ENCODE assay signal across 19 cellular contexts in genomic region chr12:45076417-45077031, GRCh38. TPM values are rescaled to one million over a fixed set of nuclear protein-coding genes. Genes with fewer than 3 reads are reported as not detected.
DNase-seq lines count a peak whose midpoint lies in the region; ATAC-seq and TF ChIP-seq lines count a peak whose summit lies in the region.
"Had no signal": no experiment of that assay in that cellular context is flagged by ENCODE, and none has a peak within 500 bp of the region (broad histone marks: within the 10 kb centered on the region; RNA-seq: fewer than 3 reads in every experiment).

No MANE protein-coding gene starts in this region.

- H3K9me3 ChIP-seq in heart right ventricle = no peaks in the 10 kb centered on the region
- H3K9me3 ChIP-seq: BLaER1 treated with 17β-estradiol and CSF1 and Interleukin-3, amounts not matched to agents 10 nM and 100 nM; MG63; SJCRH30 had no signal

- DNase-seq in left ventricle myocardium superior (no peak), heart right ventricle (no peak), WTC11 (ENCODE audit: low spot score) (peak; percentile 35), iPS-NIHi11 (ENCODE audit: low spot score) (peak; percentile 63), DMS114 treated with DMSO at 0.1 percent for 48 hours (lab: John Stamatoyannopoulos, UW; ENCODE audit: unreplicated experiment) (no peak)
- DNase-seq: CD8-positive, alpha-beta memory T cell; GF-D8; MG63; NCI-H1092 treated with DMSO at 0.1 percent for 48 hours; NCI-H226; NCI-H524 treated with DMSO at 0.1 percent for 48 hours; NK-92 treated with Interleukin-12 subunit alpha and Interleukin-12 subunit beta, amount 100 ng/mL, for 24 hours; SJCRH30 had no signal

- H3K36me3 ChIP-seq in heart right ventricle = no peaks in the 10 kb centered on the region
- H3K36me3 ChIP-seq: BLaER1 treated with 17β-estradiol and CSF1 and Interleukin-3, amounts not matched to agents 10 nM and 100 nM; MG63; SJCRH30 had no signal

- peaks cover 3% of the 10 kb centered on the region for H3K36me3 Mint-ChIP-seq in WTC11

- POLR2A ChIA-PET in WTC11 (lab: Charles Lee) = no interaction called here

- H3K27ac ChIP-seq in heart right ventricle = no peak overlapping the region
- H3K27ac ChIP-seq: BLaER1 treated with 17β-estradiol and CSF1 and Interleukin-3, amounts not matched to agents 10 nM and 100 nM; KMS-11; RWPE1; SJCRH30 had no signal

- no peak for TF ChIP-seq CTCF in heart right ventricle (IDR thresholded peaks at IDR 0.05)
- TF ChIP-seq CTCF in WTC11 (IDR thresholded peaks at IDR 0.05) = no peak

- H3K27ac Mint-ChIP-seq in WTC11 = peak overlapping the region; percentile 93
- H3K27ac Mint-ChIP-seq: CD8-positive, alpha-beta memory T cell had no signal

- H3K4me1 Mint-ChIP-seq in WTC11 = peaks cover 54% of the 10 kb centered on the region
- H3K4me1 Mint-ChIP-seq: CD8-positive, alpha-beta memory T cell had no signal

- no peaks in the 10 kb centered on the region; the same call in 1 of the 2 replicates for H3K27me3 Mint-ChIP-seq in WTC11 (ENCODE audit: low read depth)

- 39 to 46% methylated on average over 3 of the region's 3 CpGs for WGBS in heart right ventricle, 2 donors

- peak; percentile 34 for ATAC-seq in left ventricle myocardium superior
- ATAC-seq in heart right ventricle = no peak
- ATAC-seq in WTC11 = peak; percentile 97
- no peak for ATAC-seq in GM19467 (IDR thresholded peaks at IDR 0.05; ENCODE audit: unreplicated experiment)
- ATAC-seq in GM18505 (IDR thresholded peaks at IDR 0.05; ENCODE audit: unreplicated experiment) = no peak

- no peak overlapping the region for H3K4me3 ChIP-seq in heart right ventricle
- H3K4me3 ChIP-seq: BLaER1 treated with 17β-estradiol and CSF1 and Interleukin-3, amounts not matched to agents 10 nM and 100 nM; MG63; SJCRH30 had no signal

- H3K27me3 ChIP-seq in heart right ventricle = no peaks in the 10 kb centered on the region
- H3K27me3 ChIP-seq: BLaER1 treated with 17β-estradiol and CSF1 and Interleukin-3, amounts not matched to agents 10 nM and 100 nM; MG63 had no signal

- peak overlapping the region; percentile 66 for H3K4me3 Mint-ChIP-seq in WTC11
- H3K4me3 Mint-ChIP-seq: CD8-positive, alpha-beta memory T cell had no signal

- H3K4me1 ChIP-seq in heart right ventricle = no peaks in the 10 kb centered on the region
- H3K4me1 ChIP-seq: BLaER1 treated with 17β-estradiol and CSF1 and Interleukin-3, amounts not matched to agents 10 nM and 100 nM; SJCRH30 had no signal

- peaks cover 9% of the 10 kb centered on the region for H3K9me3 Mint-ChIP-seq in WTC11
- H3K9me3 Mint-ChIP-seq: CD8-positive, alpha-beta memory T cell had no signal

- intact Hi-C loops in left ventricle myocardium superior (cut with micrococcal nuclease) (no loop called here), heart right ventricle (cut with DNase I) (no loop called here)

- TF ChIP-seq POLR2A in GM18505 (IDR thresholded peaks at IDR 0.05; ENCODE audit: borderline replicate concordance, extremely low read depth, insufficient read depth, insufficient read length) = no peak

- CTCF ChIA-PET in WTC11 (lab: Charles Lee) = interaction anchor here (0.8 to 2.1 kb wide), 4 partner anchors 25 to 128 kb away, joined by 3 to 14 read pairs (median 6); partner anchors contain the start of gene DBX2

TF ChIP-seq in WTC11, 78 proteins besides CTCF, POLR2A, EP300 and RAD21:
- peak; percentile 45; the same call in 1 of the 2 replicates for TF ChIP-seq ZNF423 (CRISPR knock-in tag; IDR thresholded peaks at IDR 0.05)
- TF ChIP-seq, protein P1, sequence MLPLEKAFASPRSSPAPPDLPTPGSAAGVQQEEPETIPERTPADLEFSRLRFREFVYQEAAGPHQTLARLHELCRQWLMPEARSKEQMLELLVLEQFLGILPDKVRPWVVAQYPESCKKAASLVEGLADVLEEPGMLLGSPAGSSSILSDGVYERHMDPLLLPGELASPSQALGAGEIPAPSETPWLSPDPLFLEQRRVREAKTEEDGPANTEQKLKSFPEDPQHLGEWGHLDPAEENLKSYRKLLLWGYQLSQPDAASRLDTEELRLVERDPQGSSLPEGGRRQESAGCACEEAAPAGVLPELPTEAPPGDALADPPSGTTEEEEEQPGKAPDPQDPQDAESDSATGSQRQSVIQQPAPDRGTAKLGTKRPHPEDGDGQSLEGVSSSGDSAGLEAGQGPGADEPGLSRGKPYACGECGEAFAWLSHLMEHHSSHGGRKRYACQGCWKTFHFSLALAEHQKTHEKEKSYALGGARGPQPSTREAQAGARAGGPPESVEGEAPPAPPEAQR (CRISPR knock-in tag; IDR thresholded peaks at IDR 0.05) = 0 out of 2 replicates have a peak, but pooled peaks have one; percentile 24
- no peak for TF ChIP-seq SOX15 (CRISPR knock-in tag; IDR thresholded peaks at IDR 0.05)

RNA-seq across cellular contexts. Expression of gene DBX2, which starts 25.6 kb away (rescaled TPM):
- total RNA-seq in left ventricle myocardium superior = 0.07 TPM
- under 1 TPM in 5 of 10 donors, not detected in 5; 0.07 to 0.15 (median 0.12) TPM for total RNA-seq in heart right ventricle
- polyA plus RNA-seq in heart right ventricle = under 1 TPM in 1 of 2 donors, not detected in 1; 0.07 TPM
- total RNA-seq in WTC11 (2021) = 0.27 to 0.35 TPM (median 0.27 TPM) in 3 replicates
- total RNA-seq: CD8-positive, alpha-beta memory T cell; H4; SJCRH30 had no signal
- polyA plus RNA-seq: CD8-positive, alpha-beta memory T cell had no signal

Comparison
In these comparisons a context has a peak if more than half of its experiments do, and no peak if none do; other contexts are left out.
1. ATAC-seq: peak in left ventricle myocardium superior (single experiment) and WTC11 (single experiment); none in heart right ventricle (0 of 8), GM19467 (single experiment) and GM18505 (single experiment).
2. DNase-seq: peak in WTC11 (single experiment) and iPS-NIHi11 (single experiment); none in left ventricle myocardium superior (single experiment), heart right ventricle (0 of 2) and DMS114 treated with DMSO at 0.1 percent for 48 hours (single experiment).